ENCODE assay signal across 15 cellular contexts in genomic region chr9:77014597-77015263, GRCh38. TPM values are rescaled to one million over a fixed set of nuclear protein-coding genes. Genes with fewer than 3 reads are reported as not detected.
DNase-seq lines count a peak whose midpoint lies in the region; ATAC-seq, FAIRE-seq and TF ChIP-seq lines count a peak whose summit lies in the region.
"Had no signal": no experiment of that assay in that cellular context is flagged by ENCODE, and none has a peak within 500 bp of the region (broad histone marks: within the 10 kb centered on the region; RNA-seq: fewer than 3 reads in every experiment).

No MANE protein-coding gene starts in this region.

- intact Hi-C loops in activated CD4-positive, alpha-beta T cell treated with anti-CD3 and anti-CD28 coated beads for 36 hours (cut with DNase I, micrococcal nuclease), result loop anchor here (1.0 to 10.0 kb wide), 4 partner anchors 8 to 622 kb away; partner anchors contain the start of genes PRUNE2 (in 1 of the 2) and RFK (in 1 of the 2)
- intact Hi-C loops in endothelial cell of umbilical vein (cut with micrococcal nuclease), result loop anchor here (10.0 kb wide), 1 partner anchor 560 kb away; the partner anchor contains the start of gene GCNT1

- no peak overlapping the region for H3K18ac ChIP-seq in trophoblast cell (ENCODE audit: low read length)

- no peak overlapping the region for H4K12ac ChIP-seq in trophoblast cell (ENCODE audit: low read depth, low read length)

- dilution Hi-C loops in endothelial cell of umbilical vein (cut with MboI; ENCODE audit: extremely low pct_ligation_motif_present, low sequenced_read_pairs), result no loop called here

- H3K27ac Mint-ChIP-seq in activated CD4-positive, alpha-beta T cell treated with anti-CD3 and anti-CD28 coated beads for 36 hours, result no peak overlapping the region

- H2BK5ac ChIP-seq in trophoblast cell (ENCODE audit: low read depth, low read length, poor library complexity), result no peak overlapping the region

- peaks cover 29% of the 10 kb centered on the region for H3K4me1 Mint-ChIP-seq in activated CD4-positive, alpha-beta T cell treated with anti-CD3 and anti-CD28 coated beads for 36 hours

- H3K9ac ChIP-seq in endothelial cell of umbilical vein (replicated peaks; ENCODE audit: extremely low read depth, insufficient read depth, low read length) (no peak overlapping the region), trophoblast cell (ENCODE audit: low read length) (no peak overlapping the region)
- H3K9ac ChIP-seq: BLaER1 had no signal

- H4K8ac ChIP-seq in trophoblast cell (ENCODE audit: low read depth, low read length), result no peak overlapping the region

- no peaks in the 10 kb centered on the region for H3K9me3 Mint-ChIP-seq in activated CD4-positive, alpha-beta T cell treated with anti-CD3 and anti-CD28 coated beads for 36 hours (ENCODE audit: low read depth)

- no peaks in the 10 kb centered on the region for H3K79me1 ChIP-seq in trophoblast cell (ENCODE audit: low read length)

- H3K36me3 Mint-ChIP-seq in activated CD4-positive, alpha-beta T cell treated with anti-CD3 and anti-CD28 coated beads for 36 hours (ENCODE audit: low read depth), result no peaks in the 10 kb centered on the region

- H3K27me3 ChIP-seq in endothelial cell of umbilical vein (ENCODE audit: control insufficient read depth in 2 of 2, insufficient read depth in 2 of 2, low read length in 2 of 2) (peaks cover 91 to 100% of the 10 kb centered on the region in 2 experiments), trophoblast cell (ENCODE audit: insufficient read depth, low read length) (peaks cover 70% of the 10 kb centered on the region)

- no peaks in the 10 kb centered on the region for H4K20me1 ChIP-seq in endothelial cell of umbilical vein (replicated peaks; ENCODE audit: control insufficient read depth, extremely low read depth, insufficient read depth, low read length)
- H4K20me1 ChIP-seq: BLaER1 had no signal

- ATAC-seq in activated CD4-positive, alpha-beta T cell treated with anti-CD3 and anti-CD28 coated beads for 36 hours, result no peak
- no peak for ATAC-seq in GM21737 (IDR thresholded peaks at IDR 0.05; ENCODE audit: unreplicated experiment)
- ATAC-seq in GM21786 (IDR thresholded peaks at IDR 0.05; ENCODE audit: unreplicated experiment), result no peak
- ATAC-seq: left colon had no signal

- H3K27ac ChIP-seq in endothelial cell of umbilical vein (ENCODE audit: insufficient read depth, low read depth, low read length), result no peak overlapping the region
- no peak overlapping the region for H3K27ac ChIP-seq in trophoblast cell (ENCODE audit: low read depth, low read length)
- H3K27ac ChIP-seq: BLaER1, esophagus squamous epithelium had no signal

- H3K4me3 ChIP-seq in NB4 (ENCODE audit: low read depth, low read length) (no peak overlapping the region), endothelial cell of umbilical vein (replicated peaks in 1 of 3; ENCODE audit: insufficient read depth in 1 of 3, low read depth in 1 of 3, low read length in 3 of 3) (no peak overlapping the region), trophoblast cell (ENCODE audit: low read depth, low read length) (no peak overlapping the region)
- H3K4me3 ChIP-seq: BLaER1, esophagus squamous epithelium had no signal

- DNase-seq in activated CD4-positive, alpha-beta T cell treated with anti-CD3 and anti-CD28 coated beads for 36 hours, result peak; percentile 16
- no peak for DNase-seq in activated CD4-positive, alpha-beta T cell treated with anti-CD3 and anti-CD28 coated beads, Interleukin-2, amount 50 U/mL, for 4 hours
- DNase-seq in NB4 (ENCODE audit: low read depth), result no peak
- DNase-seq in endothelial cell of umbilical vein (ENCODE audit: low read depth, low spot score), result no peak
- no peak for DNase-seq in trophoblast cell
- no peak for DNase-seq in SHP77 treated with DMSO at 0.1 percent for 48 hours (lab: John Stamatoyannopoulos, UW)
- DNase-seq: esophagus squamous epithelium, left colon, NCI-H1436 treated with DMSO at 0.1 percent for 48 hours had no signal

- no peak for FAIRE-seq in endothelial cell of umbilical vein (lab: Jason Lieb, UNC)
- FAIRE-seq: RCC 7860 had no signal

- no peaks in the 10 kb centered on the region for H3K9me1 ChIP-seq in endothelial cell of umbilical vein (replicated peaks; ENCODE audit: control insufficient read depth, extremely low read depth, insufficient read depth, low read length)

- no peak overlapping the region for H2AK5ac ChIP-seq in trophoblast cell (ENCODE audit: low read length)

- H2BK120ac ChIP-seq in trophoblast cell (ENCODE audit: insufficient read depth, low read length, poor library complexity), result no peak overlapping the region

- H3K79me2 ChIP-seq in endothelial cell of umbilical vein (ENCODE audit: control insufficient read depth, insufficient read depth, low read length) (no peaks in the 10 kb centered on the region), trophoblast cell (ENCODE audit: control insufficient read depth, insufficient read depth, low read length, poor library complexity) (no peaks in the 10 kb centered on the region)

- no peak overlapping the region for H3K14ac ChIP-seq in trophoblast cell (ENCODE audit: low read length)

- TF ChIP-seq POLR2A in NB4 (IDR thresholded peaks at IDR 0.05; ENCODE audit: extremely low read depth, insufficient read length) (no peak), endothelial cell of umbilical vein (IDR thresholded peaks at IDR 0.05; ENCODE audit: low read depth, low read length) (no peak)

- H3K4me2 ChIP-seq in endothelial cell of umbilical vein (ENCODE audit: insufficient read depth, low read length) (no peak overlapping the region), trophoblast cell (ENCODE audit: low read length) (peak overlapping the region; percentile 22)
- H3K4me2 ChIP-seq: BLaER1 had no signal

- no peak overlapping the region for H3K4ac ChIP-seq in trophoblast cell (ENCODE audit: low read depth, low read length)

- WGBS in trophoblast cell (ENCODE audit: extremely low coverage, insufficient coverage, insufficient read length), result no CpG with 5 or more reads among the region's 38 CpGs

- H4K91ac ChIP-seq in trophoblast cell (ENCODE audit: low read depth, low read length), result no peak overlapping the region

- CTCF ChIA-PET in activated CD4-positive, alpha-beta T cell treated with anti-CD3 and anti-CD28 coated beads for 36 hours (lab: Charles Lee), result interaction anchor here (1.2 to 2.5 kb wide), 2 partner anchors 11 to 110 kb away, joined by 3 to 7 read pairs; no protein-coding TSS in a partner anchor
- CTCF ChIA-PET in endothelial cell of umbilical vein (lab: Charles Lee), result interaction anchor here (0.7 to 5.0 kb wide), 10 partner anchors 10 to 207 kb away, joined by 3 to 37 read pairs (median 4); no protein-coding TSS in a partner anchor

- H3K36me3 ChIP-seq in endothelial cell of umbilical vein (ENCODE audit: control insufficient read depth in 2 of 2, extremely low read depth in 1 of 2, insufficient read depth in 2 of 2, low read length in 2 of 2), result no peaks in the 10 kb centered on the region
- H3K36me3 ChIP-seq in trophoblast cell (ENCODE audit: control insufficient read depth in 1 of 2, insufficient read depth in 2 of 2, low read length in 2 of 2), result no peaks in the 10 kb centered on the region
- H3K36me3 ChIP-seq: BLaER1, esophagus squamous epithelium, thoracic aorta had no signal

- H3K9me3 ChIP-seq in endothelial cell of umbilical vein (replicated peaks; ENCODE audit: control insufficient read depth, insufficient read depth, low read length), result no peaks in the 10 kb centered on the region
- peaks cover 6% of the 10 kb centered on the region for H3K9me3 ChIP-seq in trophoblast cell (ENCODE audit: insufficient read depth, low read depth, low read length)
- H3K9me3 ChIP-seq: esophagus squamous epithelium, thoracic aorta had no signal

- no TSS peak for BruUV-seq in endothelial cell of umbilical vein (replicated peaks; lab: Mats Ljungman, UMichigan)

- peaks cover 74% of the 10 kb centered on the region for H3K27me3 Mint-ChIP-seq in activated CD4-positive, alpha-beta T cell treated with anti-CD3 and anti-CD28 coated beads for 36 hours

- POLR2A ChIA-PET in activated CD4-positive, alpha-beta T cell treated with anti-CD3 and anti-CD28 coated beads for 36 hours (lab: Charles Lee), result no interaction called here
- POLR2A ChIA-PET in endothelial cell of umbilical vein (lab: Charles Lee), result no interaction called here

- H2AFZ ChIP-seq in endothelial cell of umbilical vein (ENCODE audit: low read depth, low read length) (no peak overlapping the region), trophoblast cell (ENCODE audit: insufficient read depth, low read length, poor library complexity) (no peak overlapping the region)

- H2BK12ac ChIP-seq in trophoblast cell (ENCODE audit: low read length), result no peak overlapping the region

- TF ChIP-seq CTCF in NB4 (IDR thresholded peaks at IDR 0.05; ENCODE audit: low read depth, low read length) (peak; percentile 11), endothelial cell of umbilical vein (IDR thresholded peaks at IDR 0.05; ENCODE audit: extremely low read depth in 1 of 2, insufficient read depth in 1 of 2, low read depth in 1 of 2, low read length in 2 of 2) (peak; percentile 5 to 34)

- H3K4me3 Mint-ChIP-seq in activated CD4-positive, alpha-beta T cell treated with anti-CD3 and anti-CD28 coated beads for 36 hours, result no peak overlapping the region

- no peak overlapping the region for H3K23ac ChIP-seq in trophoblast cell (ENCODE audit: low read length)

- peaks cover 7% of the 10 kb centered on the region for H3K4me1 ChIP-seq in endothelial cell of umbilical vein (ENCODE audit: control insufficient read depth, extremely low read depth, insufficient read depth, low read length)
- peaks cover 13 to 18% of the 10 kb centered on the region in 2 experiments for H3K4me1 ChIP-seq in trophoblast cell (ENCODE audit: control insufficient read depth in 1 of 2, insufficient read depth in 2 of 2, low read length in 2 of 2)
- H3K4me1 ChIP-seq: BLaER1 had no signal

TF ChIP-seq in endothelial cell of umbilical vein, 7 proteins besides CTCF, POLR2A, EP300 and RAD21:
- peak; percentile 66 for TF ChIP-seq EZH2 (IDR thresholded peaks at IDR 0.05; ENCODE audit: borderline replicate concordance, low read depth, low read length, severe bottlenecking)
- TF ChIP-seq MYC (IDR thresholded peaks at IDR 0.05; ENCODE audit: low read depth, low read length), result no peak

RNA-seq across cellular contexts. Expression of gene FOXB2, which starts 4.7 kb away (rescaled TPM):
- not detected for total RNA-seq in activated CD4-positive, alpha-beta T cell treated with anti-CD3 and anti-CD28 coated beads for 36 hours
- not detected in 2 replicates for total RNA-seq in endothelial cell of umbilical vein
- polyA plus RNA-seq in endothelial cell of umbilical vein, result not detected in 2 replicates
- polyA plus RNA-seq in endothelial cell of umbilical vein (2011; cell fraction: cytosol; rRNA removed), result not detected in 2 replicates
- not detected in 2 replicates for polyA plus RNA-seq in endothelial cell of umbilical vein (2011; cell fraction: nucleus; rRNA removed)
- polyA plus RNA-seq in endothelial cell of umbilical vein (2012), result not detected in 2 replicates
- polyA minus RNA-seq in endothelial cell of umbilical vein, result not detected in 2 replicates
- not detected for polyA minus RNA-seq in endothelial cell of umbilical vein (2011; cell fraction: cytosol; rRNA and poly(A)+ RNA removed)
- polyA minus RNA-seq in endothelial cell of umbilical vein (2011; cell fraction: nucleus; rRNA and poly(A)+ RNA removed), result not detected in 2 replicates
- polyA plus RNA-seq in trophoblast cell (2013), result not detected in 2 replicates
- total RNA-seq: esophagus squamous epithelium, left colon, posterior vena cava, thoracic aorta had no signal
